8 cellular contexts compared by ENCODE assay signal in genomic region chr1:156193208-156193487, GRCh38. TPM values are rescaled to one million over a fixed set of nuclear protein-coding genes. Genes with fewer than 3 reads are reported as not detected.
DNase-seq lines count a peak whose midpoint lies in the region; ATAC-seq, FAIRE-seq and TF ChIP-seq lines count a peak whose summit lies in the region.

No MANE protein-coding gene starts in this region.

- no peaks in the 10 kb centered on the region for H3K9me3 ChIP-seq in CD4-positive, alpha-beta T cell (ENCODE audit: control insufficient read depth, low read length)
- H3K9me3 ChIP-seq in OCI-LY1 (ENCODE audit: low read length): peaks cover 4% of the 10 kb centered on the region; the same call in 1 of the 2 replicates
- peaks cover 8 to 11% of the 10 kb centered on the region in 2 experiments for H3K9me3 ChIP-seq in H1 (ENCODE audit: insufficient read depth in 2 of 2, low read depth in 1 of 2, low read length in 1 of 2)
- no peaks in the 10 kb centered on the region for H3K9me3 ChIP-seq in osteoblast (ENCODE audit: low read depth, low read length)

- peak overlapping the region; percentile 95 for H3K4me3 Mint-ChIP-seq in CD4-positive, alpha-beta T cell

- H3K23me2 ChIP-seq in H1 (ENCODE audit: low read depth, low read length): peaks cover 6% of the 10 kb centered on the region; the same call in 1 of the 2 replicates

- no peak overlapping the region for H4K8ac ChIP-seq in H1 (ENCODE audit: extremely low read depth, insufficient read depth, low read length)

- TF ChIP-seq RAD21 in H1 (IDR thresholded peaks at IDR 0.05 in 1 of 2, conservative IDR thresholded peaks at IDR 0.05 in 1 of 2; ENCODE audit: low read depth in 2 of 2, low read length in 2 of 2): no peak

- H3K56ac ChIP-seq in H1 (replicated peaks; ENCODE audit: insufficient read length, low read depth, low read length): no peak overlapping the region

- intact Hi-C loops in CD4-positive, alpha-beta T cell (cut with DNase I, micrococcal nuclease): loop anchor here (1.0 to 5.0 kb wide), 6 partner anchors 19 to 144 kb away; partner anchors contain the start of genes CCT3 (in 1 of the 2), SMG5 (in 1 of the 2), TMEM79 (in 1 of the 2) and TSACC (in 1 of the 2)

- TF ChIP-seq CTCF in CD4-positive, alpha-beta T cell (IDR thresholded peaks at IDR 0.05): no peak
- TF ChIP-seq CTCF in OCI-LY1 (IDR thresholded peaks at IDR 0.05; ENCODE audit: low read length): no peak
- no peak for TF ChIP-seq CTCF in H1 (IDR thresholded peaks at IDR 0.05; ENCODE audit: control extremely low read depth in 1 of 3, insufficient read depth in 1 of 3, low read depth in 1 of 3, low read length in 3 of 3)
- TF ChIP-seq CTCF in osteoblast (IDR thresholded peaks at IDR 0.05; ENCODE audit: extremely low read depth, low read depth, low read length): no peak

- H3K4me3 ChIP-seq in OCI-LY1 (ENCODE audit: low read depth, low read length, poor library complexity, severe bottlenecking): peak overlapping the region; percentile 92
- H3K4me3 ChIP-seq in H1 (ENCODE audit: extremely low read depth in 1 of 4, insufficient read depth in 2 of 4, low read depth in 3 of 4, low read length in 4 of 4): peak overlapping the region in 2 of 4 experiments; percentile 17 to 96; a peak in 4 of 8 replicates
- peak overlapping the region; percentile 96 for H3K4me3 ChIP-seq in osteoblast (ENCODE audit: insufficient read depth, low read length)

- peak overlapping the region; percentile 75 for H4K91ac ChIP-seq in H1 (replicated peaks; ENCODE audit: insufficient read length, low read length)

- H3K27ac Mint-ChIP-seq in CD4-positive, alpha-beta T cell: peak overlapping the region; percentile 84

- peaks cover 23% of the 10 kb centered on the region; the same call in 1 of the 2 replicates for H3K36me3 ChIP-seq in OCI-LY1 (ENCODE audit: insufficient read depth, low read length)
- H3K36me3 ChIP-seq in H1 (ENCODE audit: control insufficient read depth in 2 of 4, insufficient read depth in 4 of 4, low read length in 3 of 4): peaks cover 0 to 8% (median 4%) of the 10 kb centered on the region in 4 experiments; a peak in 4 of 8 replicates
- peaks cover 17% of the 10 kb centered on the region for H3K36me3 ChIP-seq in osteoblast (ENCODE audit: insufficient read depth, low read length)

- no peak overlapping the region for H3K14ac ChIP-seq in H1 (ENCODE audit: insufficient read length)

- no peak for TF ChIP-seq EP300 in H1 (IDR thresholded peaks at IDR 0.05; ENCODE audit: borderline replicate concordance in 1 of 2, low read depth in 2 of 2, low read length in 2 of 2)

- H4K5ac ChIP-seq in H1 (ENCODE audit: insufficient read length, low read depth, low read length): peak overlapping the region; percentile 81

- H2BK20ac ChIP-seq in H1 (ENCODE audit: low read length): no peak overlapping the region

- H3K79me1 ChIP-seq in H1 (ENCODE audit: low read depth, low read length): peaks cover 17% of the 10 kb centered on the region

- H3K18ac ChIP-seq in H1 (ENCODE audit: extremely low read depth, low read length): no peak overlapping the region

- H3K27me3 ChIP-seq in CD4-positive, alpha-beta T cell (ENCODE audit: control insufficient read depth, insufficient read depth, low read length): no peaks in the 10 kb centered on the region
- no peaks in the 10 kb centered on the region for H3K27me3 ChIP-seq in OCI-LY1 (ENCODE audit: insufficient read depth, low read length)
- no peaks in the 10 kb centered on the region for H3K27me3 ChIP-seq in H1 (replicated peaks in 1 of 4; ENCODE audit: control insufficient read depth in 3 of 4, extremely low read depth in 1 of 4, insufficient read depth in 3 of 4, low read length in 3 of 4)
- no peaks in the 10 kb centered on the region for H3K27me3 ChIP-seq in osteoblast (ENCODE audit: insufficient read depth, low read length)

- H2BK15ac ChIP-seq in H1 (ENCODE audit: low read length): no peak overlapping the region

- POLR2A ChIA-PET in CD4-positive, alpha-beta T cell (lab: Charles Lee): interaction anchor here (0.9 to 3.7 kb wide), 5 partner anchors 20 to 41 kb away, joined by 3 to 46 read pairs (median 4); partner anchors contain the start of gene PMF1
- POLR2A ChIA-PET in H1 (lab: Charles Lee; ENCODE audit: partially characterized antibody): interaction anchor here (0.8 to 4.1 kb wide), 16 partner anchors 9 to 249 kb away, joined by 3 to 27 read pairs (median 4); partner anchors contain the start of gene PMF1

- H3K79me2 ChIP-seq in OCI-LY1 (ENCODE audit: insufficient read depth, low read length): peaks cover 30% of the 10 kb centered on the region
- peaks cover 16 to 37% of the 10 kb centered on the region in 2 experiments for H3K79me2 ChIP-seq in H1 (ENCODE audit: control insufficient read depth in 1 of 2, insufficient read depth in 2 of 2, low read length in 2 of 2)
- peaks cover 41% of the 10 kb centered on the region for H3K79me2 ChIP-seq in osteoblast (ENCODE audit: insufficient read depth, low read length)

- peak overlapping the region; percentile 30 for H3K27ac ChIP-seq in CD4-positive, alpha-beta T cell (ENCODE audit: low read depth, low read length)
- H3K27ac ChIP-seq in OCI-LY1 (ENCODE audit: low read depth, low read length, poor library complexity, severe bottlenecking) (peak overlapping the region; percentile 53), H1 (ENCODE audit: low read depth, low read length) (peak overlapping the region; percentile 73; the same call in 1 of the 2 replicates), osteoblast (ENCODE audit: low read depth, low read length) (peak overlapping the region; percentile 84)

- 83% methylated on average over 7 of the region's 7 CpGs; no CpG with 5 or more reads in 1 of the 2 experiments for WGBS in H1 (ENCODE audit: extremely low coverage in 1 of 2, insufficient coverage in 1 of 2, insufficient read length in 1 of 2, insufficient replicate concordance in 2 of 2, low coverage in 1 of 2, low lambda C conversion rate in 2 of 2, missing lambda C conversion rate in 1 of 2), 2 experiments

- H3K4me2 ChIP-seq in OCI-LY1 (ENCODE audit: low read length) (peak overlapping the region; percentile 68), H1 (ENCODE audit: insufficient read depth in 1 of 2, low read depth in 2 of 2, low read length in 2 of 2) (peak overlapping the region; percentile 55 to 77), osteoblast (ENCODE audit: insufficient read depth, low read length) (peak overlapping the region; percentile 90)

- H2BK120ac ChIP-seq in H1 (replicated peaks; ENCODE audit: low read depth, low read length): peak overlapping the region; percentile 96

- FAIRE-seq in H1 (lab: Jason Lieb, UNC): no peak

- no peak overlapping the region; the same call in 1 of the 2 replicates for H2BK12ac ChIP-seq in H1 (ENCODE audit: low read depth, low read length)

- no peaks in the 10 kb centered on the region for H3K9me2 ChIP-seq in OCI-LY1 (ENCODE audit: low read depth, low read length)

- DNase-seq in CD4-positive, alpha-beta T cell: no peak
- no peak for DNase-seq in H1 (ENCODE audit: low read depth in 1 of 2, low spot score in 2 of 2)
- no peak for DNase-seq in osteoblast (ENCODE audit: insufficient read length, low spot score, missing footprints)
- no peak for DNase-seq in NCI-H2227 (lab: John Stamatoyannopoulos, UW; ENCODE audit: unreplicated experiment)
- no peak for DNase-seq in NCI-H510A (lab: John Stamatoyannopoulos, UW)
- DNase-seq in GDM1 (lab: John Stamatoyannopoulos, UW): no peak

- no peaks in the 10 kb centered on the region for H3K9me3 Mint-ChIP-seq in CD4-positive, alpha-beta T cell

- CTCF ChIA-PET in CD4-positive, alpha-beta T cell (lab: Charles Lee): interaction anchor here (1.0 to 1.4 kb wide), 4 partner anchors 20 to 97 kb away, joined by 3 to 6 read pairs (median 4); partner anchors contain the start of gene PMF1
- CTCF ChIA-PET in H1 (lab: Charles Lee; ENCODE audit: partially characterized antibody): interaction anchor here (1.1 to 5.1 kb wide), 8 partner anchors 18 to 96 kb away, joined by 3 to 27 read pairs (median 7); partner anchors contain the start of gene PMF1

- no peak overlapping the region for H2AFZ ChIP-seq in OCI-LY1 (ENCODE audit: low read length)
- no peak overlapping the region for H2AFZ ChIP-seq in H1 (ENCODE audit: low read length)
- H2AFZ ChIP-seq in osteoblast (ENCODE audit: low read length): peak overlapping the region; percentile 95

- no peaks in the 10 kb centered on the region for H4K20me1 ChIP-seq in OCI-LY1 (ENCODE audit: insufficient read depth, low read length)
- H4K20me1 ChIP-seq in H1 (replicated peaks in 1 of 2; ENCODE audit: control insufficient read depth in 1 of 2, insufficient read depth in 2 of 2, low read length in 2 of 2): peaks cover 0 to 7% of the 10 kb centered on the region in 2 experiments
- peaks cover 27% of the 10 kb centered on the region for H4K20me1 ChIP-seq in osteoblast (ENCODE audit: insufficient read depth, low read length)

- no peak for TF ChIP-seq POLR2A in H1 (IDR thresholded peaks at IDR 0.05; ENCODE audit: control extremely low read depth in 1 of 2, low read depth in 2 of 2, low read length in 2 of 2)

- H3K9ac ChIP-seq in OCI-LY1 (ENCODE audit: low read length) (peak overlapping the region; percentile 72), H1 (replicated peaks in 1 of 4; ENCODE audit: extremely low read depth in 1 of 4, low read depth in 3 of 4, low read length in 3 of 4) (0 out of 7 replicates have a peak overlapping the region, but pooled peaks of 1 of the 4 experiments have one; percentile 0)

- peaks cover 34% of the 10 kb centered on the region for H3K4me1 Mint-ChIP-seq in CD4-positive, alpha-beta T cell (ENCODE audit: low read depth)

- H3K23ac ChIP-seq in H1 (ENCODE audit: insufficient read length): no peak overlapping the region

- H3K4me1 ChIP-seq in OCI-LY1 (ENCODE audit: insufficient read depth, low read length, severe bottlenecking) (peaks cover 36% of the 10 kb centered on the region), H1 (replicated peaks in 1 of 4; ENCODE audit: control insufficient read depth in 3 of 4, insufficient read depth in 4 of 4, low read length in 3 of 4) (peaks cover 2 to 16% (median 4%) of the 10 kb centered on the region in 4 experiments; a peak in 5 of 7 replicates), osteoblast (ENCODE audit: insufficient read depth, low read length) (peaks cover 13% of the 10 kb centered on the region)

- ATAC-seq in CD4-positive, alpha-beta T cell (ENCODE audit: poor library complexity): no peak
- ATAC-seq in HG02981 (IDR thresholded peaks at IDR 0.05; ENCODE audit: unreplicated experiment): no peak

- peak overlapping the region; percentile 36 for H3K4ac ChIP-seq in H1 (replicated peaks; ENCODE audit: insufficient read length, low read depth, low read length)

- no peaks in the 10 kb centered on the region for H3F3A ChIP-seq in OCI-LY1 (ENCODE audit: insufficient read depth, low read length)

- peak overlapping the region; percentile 11; the same call in 1 of the 2 replicates for H2AK5ac ChIP-seq in H1 (ENCODE audit: low read depth, low read length)

- peak overlapping the region; percentile 90 for H2BK5ac ChIP-seq in H1 (ENCODE audit: low read depth, low read length)

- H3K27me3 Mint-ChIP-seq in CD4-positive, alpha-beta T cell: no peaks in the 10 kb centered on the region

- peaks cover 26% of the 10 kb centered on the region for H3K36me3 Mint-ChIP-seq in CD4-positive, alpha-beta T cell (ENCODE audit: low read depth)

RNA-seq across cellular contexts. Expression of gene SLC25A44, which starts 0.8 kb away (rescaled TPM):
- 10 to 100 TPM; 11.6 to 13.0 TPM for total RNA-seq in CD4-positive, alpha-beta T cell
- 23.4 and 31.4 TPM in 2 replicates for total RNA-seq in H1 (2021; fragmentation: NEBNext Ultra II Directional; extraction: Animal tissue kit (Norgen Biotek cat#: 25700))
- 27.0 and 32.1 TPM in 2 replicates for polyA plus RNA-seq in H1 (2011; rRNA removed)
- 26.1 TPM for polyA plus RNA-seq in H1 (2011; cell fraction: cytosol; rRNA removed)
- 19.4 TPM for polyA plus RNA-seq in H1 (2011; cell fraction: nucleus; rRNA removed)
- polyA plus RNA-seq in H1 (2012, experiment 1 of 2): 21.8 to 26.9 TPM (median 25.5 TPM) in 4 replicates
- 11.2 TPM for polyA plus RNA-seq in H1 (2012, experiment 2 of 2)
- polyA plus RNA-seq in H1 (2013, experiment 1 of 2): 19.3 TPM
- polyA plus RNA-seq in H1 (2013, experiment 2 of 2): 21.1 TPM
- 50.6 and 53.0 TPM in 2 replicates for polyA minus RNA-seq in H1 (2011; rRNA and poly(A)+ RNA removed)
- polyA minus RNA-seq in H1 (2011; cell fraction: cytosol; rRNA and poly(A)+ RNA removed): 18.2 TPM
- 15.3 TPM for polyA minus RNA-seq in H1 (2011; cell fraction: nucleus; rRNA and poly(A)+ RNA removed)
- 15.0 and 15.2 TPM in 2 replicates for total RNA-seq in osteoblast

RNA-seq across cellular contexts. Expression of gene PMF1, which starts 19.7 kb away (rescaled TPM):
- total RNA-seq in CD4-positive, alpha-beta T cell: 10 to 100 TPM; 58.0 to 61.2 TPM
- total RNA-seq in H1 (2021; fragmentation: NEBNext Ultra II Directional; extraction: Animal tissue kit (Norgen Biotek cat#: 25700)): 113 and 116 TPM in 2 replicates
- 296 and 337 TPM in 2 replicates for polyA plus RNA-seq in H1 (2011; rRNA removed)
- polyA plus RNA-seq in H1 (2011; cell fraction: cytosol; rRNA removed): 245 TPM
- 147 TPM for polyA plus RNA-seq in H1 (2011; cell fraction: nucleus; rRNA removed)
- 99.8 to 147 TPM (median 136 TPM) in 4 replicates for polyA plus RNA-seq in H1 (2012, experiment 1 of 2)
- polyA plus RNA-seq in H1 (2012, experiment 2 of 2): 165 TPM
- polyA plus RNA-seq in H1 (2013, experiment 1 of 2): 91.8 TPM
- 90.0 TPM for polyA plus RNA-seq in H1 (2013, experiment 2 of 2)
- polyA minus RNA-seq in H1 (2011; rRNA and poly(A)+ RNA removed): 59.3 and 61.4 TPM in 2 replicates
- polyA minus RNA-seq in H1 (2011; cell fraction: cytosol; rRNA and poly(A)+ RNA removed): 43.6 TPM
- polyA minus RNA-seq in H1 (2011; cell fraction: nucleus; rRNA and poly(A)+ RNA removed): 23.0 TPM
- total RNA-seq in osteoblast: 31.2 and 34.0 TPM in 2 replicates

RNA-seq across cellular contexts. Expression of gene SEMA4A, which starts 39.8 kb away (rescaled TPM):
- 10 to 100 TPM in 1 of 2 experiments, 1 to 10 TPM in 1; 9.4 to 10.1 TPM for total RNA-seq in CD4-positive, alpha-beta T cell
- 5.9 and 7.3 TPM in 2 replicates for total RNA-seq in H1 (2021; fragmentation: NEBNext Ultra II Directional; extraction: Animal tissue kit (Norgen Biotek cat#: 25700))
- 10.6 and 12.0 TPM in 2 replicates for polyA plus RNA-seq in H1 (2011; rRNA removed)
- polyA plus RNA-seq in H1 (2011; cell fraction: cytosol; rRNA removed): 10.3 TPM
- 27.7 TPM for polyA plus RNA-seq in H1 (2011; cell fraction: nucleus; rRNA removed)
- polyA plus RNA-seq in H1 (2012, experiment 1 of 2): 5.9 to 11.9 TPM (median 8.7 TPM) in 4 replicates
- polyA plus RNA-seq in H1 (2012, experiment 2 of 2): 6.4 TPM
- polyA plus RNA-seq in H1 (2013, experiment 1 of 2): 6.5 TPM
- 6.3 TPM for polyA plus RNA-seq in H1 (2013, experiment 2 of 2)
- polyA minus RNA-seq in H1 (2011; rRNA and poly(A)+ RNA removed): 11.9 TPM in 2 replicates
- 12.0 TPM for polyA minus RNA-seq in H1 (2011; cell fraction: cytosol; rRNA and poly(A)+ RNA removed)
- 15.1 TPM for polyA minus RNA-seq in H1 (2011; cell fraction: nucleus; rRNA and poly(A)+ RNA removed)
- total RNA-seq in osteoblast: 1.5 and 1.8 TPM in 2 replicates

RNA-seq across cellular contexts. Expression of gene BGLAP, which starts 48.8 kb away (rescaled TPM):
- total RNA-seq in CD4-positive, alpha-beta T cell: 1 to 10 TPM; 1.9 to 2.6 TPM
- total RNA-seq in H1 (2021; fragmentation: NEBNext Ultra II Directional; extraction: Animal tissue kit (Norgen Biotek cat#: 25700)): 0.78 and 1.2 TPM in 2 replicates
- 1.5 and 3.2 TPM in 2 replicates for polyA plus RNA-seq in H1 (2011; rRNA removed)
- 1.9 TPM for polyA plus RNA-seq in H1 (2011; cell fraction: cytosol; rRNA removed)
- 7.6 TPM for polyA plus RNA-seq in H1 (2011; cell fraction: nucleus; rRNA removed)
- polyA plus RNA-seq in H1 (2012, experiment 1 of 2): 0.84 to 3.5 TPM (median 2.3 TPM) in 4 replicates
- 1.1 TPM for polyA plus RNA-seq in H1 (2012, experiment 2 of 2)
- 0.95 TPM for polyA plus RNA-seq in H1 (2013, experiment 1 of 2)
- 0.44 TPM for polyA plus RNA-seq in H1 (2013, experiment 2 of 2)
- polyA minus RNA-seq in H1 (2011; rRNA and poly(A)+ RNA removed): 0.60 and 0.88 TPM in 2 replicates
- polyA minus RNA-seq in H1 (2011; cell fraction: cytosol; rRNA and poly(A)+ RNA removed): not detected
- polyA minus RNA-seq in H1 (2011; cell fraction: nucleus; rRNA and poly(A)+ RNA removed): 3.2 TPM
- 1.5 and 2.2 TPM in 2 replicates for total RNA-seq in osteoblast

RNA-seq across cellular contexts. Expression of gene PAQR6, which starts 54.7 kb away (rescaled TPM):
- total RNA-seq in CD4-positive, alpha-beta T cell: 1 to 10 TPM; 3.4 to 3.6 TPM
- total RNA-seq in H1 (2021; fragmentation: NEBNext Ultra II Directional; extraction: Animal tissue kit (Norgen Biotek cat#: 25700)): 7.1 and 7.2 TPM in 2 replicates
- polyA plus RNA-seq in H1 (2011; rRNA removed): 11.3 and 20.2 TPM in 2 replicates
- 9.6 TPM for polyA plus RNA-seq in H1 (2011; cell fraction: cytosol; rRNA removed)
- polyA plus RNA-seq in H1 (2011; cell fraction: nucleus; rRNA removed): 51.0 TPM
- polyA plus RNA-seq in H1 (2012, experiment 1 of 2): 11.2 to 16.4 TPM (median 12.5 TPM) in 4 replicates
- 3.1 TPM for polyA plus RNA-seq in H1 (2012, experiment 2 of 2)
- polyA plus RNA-seq in H1 (2013, experiment 1 of 2): 7.7 TPM
- polyA plus RNA-seq in H1 (2013, experiment 2 of 2): 5.3 TPM
- 1.1 TPM in 2 replicates for polyA minus RNA-seq in H1 (2011; rRNA and poly(A)+ RNA removed)
- polyA minus RNA-seq in H1 (2011; cell fraction: cytosol; rRNA and poly(A)+ RNA removed): 4.1 TPM
- polyA minus RNA-seq in H1 (2011; cell fraction: nucleus; rRNA and poly(A)+ RNA removed): 4.6 TPM
- 0.36 and 0.59 TPM in 2 replicates for total RNA-seq in osteoblast

Comparison
In these comparisons a context has a peak if more than half of its experiments do, and no peak if none do; other contexts are left out.
1. H3K27ac ChIP-seq: peak in every context shown above with its lines; median percentile 84 in osteoblast; 73 in H1; 53 in OCI-LY1; 30 in CD4-positive, alpha-beta T cell.